ENCODE assay signal across 8 cellular contexts in genomic region chr12:13179159-13180074, GRCh38. TPM values are rescaled to one million over a fixed set of nuclear protein-coding genes. Genes with fewer than 3 reads are reported as not detected.
A peak's percentile ranks its signal among the peaks of the same experiment; 100 is the strongest.
DNase-seq lines count a peak whose midpoint lies in the region; ATAC-seq, FAIRE-seq and TF ChIP-seq lines count a peak whose summit lies in the region.

No MANE protein-coding gene starts in this region.

- no peaks in the 10 kb centered on the region for H3K79me2 ChIP-seq in PC-9 (ENCODE audit: low read depth)

- H3K36me3 ChIP-seq in PC-9 (ENCODE audit: low read depth) (no peaks in the 10 kb centered on the region), left ventricle myocardium inferior (no peaks in the 10 kb centered on the region), small intestine (ENCODE audit: control insufficient read depth in 2 of 2, insufficient read depth in 2 of 2, low read length in 2 of 2) (no peaks in the 10 kb centered on the region)

- no peaks in the 10 kb centered on the region for H3K27me3 ChIP-seq in PC-9 (ENCODE audit: insufficient read depth, low read depth)
- H3K27me3 ChIP-seq in left ventricle myocardium inferior (ENCODE audit: low read depth), result peaks cover 8% of the 10 kb centered on the region
- H3K27me3 ChIP-seq in small intestine (ENCODE audit: control insufficient read depth in 2 of 2, insufficient read depth in 2 of 2, low read length in 2 of 2), result no peaks in the 10 kb centered on the region

- BruUV-seq in PC-9 (replicated peaks; lab: Mats Ljungman, UMichigan), result TSS peak; percentile 87

- peak; percentile 60 for ATAC-seq in HG02763 (IDR thresholded peaks at IDR 0.05; ENCODE audit: unreplicated experiment)

- H3K9me2 ChIP-seq in PC-9 (ENCODE audit: insufficient read depth), result no peaks in the 10 kb centered on the region

- no peak for FAIRE-seq in small intestine (lab: Jason Lieb, UNC)

- 14 to 25% (median 17%) methylated on average over 13 of the region's 13 CpGs for WGBS in small intestine, 3 donors

- peaks cover 49% of the 10 kb centered on the region for H3F3A ChIP-seq in PC-9 (ENCODE audit: insufficient read depth, low read depth)

- H3K4me2 ChIP-seq in PC-9, result peak overlapping the region; percentile 86

- DNase-seq in Caki2 (ENCODE audit: low read depth) (peak; percentile 63), PC-9 (peak; percentile 94 to 95), left ventricle myocardium inferior (peak; percentile 41), small intestine (peak; percentile 85), foreskin melanocyte (no peak), NCI-H1436 (lab: John Stamatoyannopoulos, UW) (no peak)
- DNase-seq in activated effector memory CD4-positive, alpha-beta T cell treated with anti-CD3 and anti-CD28 coated beads, Interleukin-2, amount 50 U/mL, for 16 hours, result peak; percentile 82

- peak overlapping the region; percentile 39; the same call in 1 of the 2 replicates for H3K4me3 ChIP-seq in PC-9
- H3K4me3 ChIP-seq in left ventricle myocardium inferior, result peak overlapping the region; percentile 27
- no peak overlapping the region for H3K4me3 ChIP-seq in small intestine (ENCODE audit: low read depth in 1 of 2, low read length in 2 of 2)

- H3K4me1 ChIP-seq in PC-9 (replicated peaks; ENCODE audit: insufficient read depth), result peaks cover 89% of the 10 kb centered on the region
- peaks cover 16% of the 10 kb centered on the region for H3K4me1 ChIP-seq in left ventricle myocardium inferior
- peaks cover 5% of the 10 kb centered on the region in 2 donors for H3K4me1 ChIP-seq in small intestine (ENCODE audit: control insufficient read depth in 2 of 2, insufficient read depth in 1 of 2, low read depth in 1 of 2, low read length in 1 of 2)

- no peaks in the 10 kb centered on the region for H3K9me3 ChIP-seq in PC-9 (ENCODE audit: insufficient read depth, low read depth)
- H3K9me3 ChIP-seq in left ventricle myocardium inferior (replicated peaks), result no peaks in the 10 kb centered on the region
- no peaks in the 10 kb centered on the region for H3K9me3 ChIP-seq in small intestine (ENCODE audit: control insufficient read depth, low read depth)

- CTCF ChIA-PET in PC-9 (lab: Charles Lee), result interaction anchor here (0.6 to 1.2 kb wide), 10 partner anchors 23 to 200 kb away, joined by 3 to 12 read pairs (median 6); no protein-coding TSS in a partner anchor

- in situ Hi-C loops in Caki2 (cut with HindIII; ENCODE audit: low pct_unique_long_range_greater_than_20kb, low sequenced_read_pairs), result no loop called here

- H4K20me1 ChIP-seq in PC-9 (ENCODE audit: insufficient read depth), result no peaks in the 10 kb centered on the region

- peak overlapping the region; percentile 95 for H3K27ac ChIP-seq in PC-9
- H3K27ac ChIP-seq in left ventricle myocardium inferior (replicated peaks), result peak overlapping the region; percentile 86
- H3K27ac ChIP-seq in small intestine (ENCODE audit: low read depth in 1 of 2, low read length in 1 of 2), result peak overlapping the region; percentile 43 to 67

- no peak for TF ChIP-seq CTCF in PC-9 (conservative IDR thresholded peaks at IDR 0.05)
- no peak for TF ChIP-seq CTCF in left ventricle myocardium inferior (IDR thresholded peaks at IDR 0.05; ENCODE audit: borderline replicate concordance)

- no peak overlapping the region for H2AFZ ChIP-seq in PC-9

- intact Hi-C loops in PC-9 (cut with micrococcal nuclease; ENCODE audit: unreplicated experiment), result loop anchor here (1.0 to 10.0 kb wide), 4 partner anchors 17 to 455 kb away; partner anchors contain the start of gene EMP1
- intact Hi-C loops in left ventricle myocardium inferior (cut with micrococcal nuclease), result no loop called here

- POLR2A ChIA-PET in PC-9 (lab: Charles Lee; ENCODE audit: unreplicated experiment), result interaction anchor here (0.5 to 2.4 kb wide), 23 partner anchors 14 to 676 kb away, joined by 3 to 138 read pairs (median 6); partner anchors contain the start of gene EMP1

RNA-seq across cellular contexts. Expression of gene EMP1, which starts 17.1 kb away (rescaled TPM):
- 7.8 and 17.2 TPM in 2 replicates for total RNA-seq in Caki2 (2014; rRNA removed; shearing (Covaris generic); ENCODE audit: low replicate concordance)
- total RNA-seq in PC-9 (2021), result 542 and 909 TPM in 2 replicates
- 90.5 TPM for total RNA-seq in left ventricle myocardium inferior
- polyA plus RNA-seq in small intestine, result 10 to 100 TPM; 11.6 to 65.9 (median 18.1) TPM

Comparison
In these comparisons a context has a peak if more than half of its experiments do, and no peak if none do; other contexts are left out.
1. DNase-seq: peak in Caki2 (single experiment), PC-9 (2 of 2), activated effector memory CD4-positive, alpha-beta T cell treated with anti-CD3 and anti-CD28 coated beads, Interleukin-2, amount 50 U/mL, for 16 hours (single experiment), left ventricle myocardium inferior (single experiment) and small intestine (single experiment); none in foreskin melanocyte (single experiment) and NCI-H1436 (single experiment).
2. H3K4me3 ChIP-seq: peak in PC-9 (single experiment) and left ventricle myocardium inferior (single experiment); none in small intestine (0 of 2).
3. Peak in every context shown above with its lines, with median percentiles within 50 percentile points of each other: H3K27ac ChIP-seq.